ENCODE assay signal across 19 cellular contexts in genomic region chr6:11950109-11950508, GRCh38.
"Had no signal": no experiment of that assay in that cellular context is flagged by ENCODE, and none has a peak within 500 bp of the region (broad histone marks: within the 10 kb centered on the region; RNA-seq: fewer than 3 reads in every experiment).

No MANE protein-coding gene starts in this region.

- H3K36me3 Mint-ChIP-seq: T-cell had no signal

- H3K9me3 Mint-ChIP-seq: activated B cell treated with CpG ODN at 0.5 μM for 24 hours; activated CD8-positive, alpha-beta T cell treated with anti-CD3 and anti-CD28 coated beads for 36 hours; activated naive CD4-positive, alpha-beta T cell treated with anti-CD3 and anti-CD28 coated beads for 36 hours; activated T-cell treated with anti-CD3 and anti-CD28 coated beads, Interleukin-2, amount 50 U/mL, for 4 hours; T-cell had no signal

- ATAC-seq: activated CD8-positive, alpha-beta T cell treated with anti-CD3 and anti-CD28 coated beads for 36 hours; activated T-cell treated with anti-CD3 and anti-CD28 coated beads, Interleukin-2, amount 50 U/mL, for 4 hours; foreskin keratinocyte; left lobe of liver; stimulated activated naive CD8-positive, alpha-beta T cell treated with anti-CD3 and anti-CD28 coated beads, Interleukin-15, Interleukin-2, amounts not matched to agents 100 U/mL and 50 U/mL, for 24 hours; T-cell had no signal

- H3K27ac Mint-ChIP-seq: activated B cell treated with CpG ODN at 0.5 μM for 24 hours; activated CD8-positive, alpha-beta T cell treated with anti-CD3 and anti-CD28 coated beads for 36 hours; activated naive CD4-positive, alpha-beta T cell treated with anti-CD3 and anti-CD28 coated beads for 36 hours; T-cell had no signal

- H3K4me3 Mint-ChIP-seq: activated B cell treated with CpG ODN at 0.5 μM for 24 hours; activated CD8-positive, alpha-beta T cell treated with anti-CD3 and anti-CD28 coated beads for 36 hours; activated naive CD4-positive, alpha-beta T cell treated with anti-CD3 and anti-CD28 coated beads for 36 hours; activated T-cell treated with anti-CD3 and anti-CD28 coated beads, Interleukin-2, amount 50 U/mL, for 4 hours; T-cell had no signal

- H3K4me1 Mint-ChIP-seq: activated B cell treated with CpG ODN at 0.5 μM for 24 hours, T-cell had no signal

- H3K27me3 Mint-ChIP-seq: activated CD8-positive, alpha-beta T cell treated with anti-CD3 and anti-CD28 coated beads for 36 hours; T-cell had no signal

- DNase-seq: activated B cell treated with CpG ODN at 0.5 μM for 24 hours; activated CD4-positive, alpha-beta T cell treated with anti-CD3 and anti-CD28 coated beads for 48 hours; activated CD8-positive, alpha-beta T cell treated with anti-CD3 and anti-CD28 coated beads for 36 hours; activated naive CD4-positive, alpha-beta T cell treated with anti-CD3 and anti-CD28 coated beads for 36 hours; activated T-cell treated with anti-CD3 and anti-CD28 coated beads, Interleukin-2, amount 50 U/mL, for 4 hours; cerebellar nuclear complex; effector CD8-positive, alpha-beta T cell; foreskin keratinocyte; hypothalamus; kidney; mammary epithelial cell; occipital lobe; posterior cingulate gyrus; stimulated activated CD4-positive, alpha-beta T cell treated with anti-CD3 and anti-CD28 coated beads, Interleukin-2, amount 100 ng/mL, for 24 hours; stimulated activated naive CD8-positive, alpha-beta T cell treated with anti-CD3 and anti-CD28 coated beads, Interleukin-15, Interleukin-2, amounts not matched to agents 100 U/mL and 50 U/mL, for 24 hours; substantia nigra; T-cell; tibial artery had no signal
